In genomic region chr22:38489561-38490133, GRCh38 we compare ENCODE assay signal across 1 cellular context.
TF ChIP-seq lines count a peak whose summit lies in the region.

No MANE protein-coding gene starts in this region.

TF ChIP-seq in GM12878, 131 proteins besides CTCF, POLR2A, EP300 and RAD21:
- TF ChIP-seq IKZF1 (conservative IDR thresholded peaks at IDR 0.05) (no peak), ESRRA (IDR thresholded peaks at IDR 0.05; ENCODE audit: low read length) (no peak), EZH2 (IDR thresholded peaks at IDR 0.05; ENCODE audit: borderline replicate concordance, control insufficient read depth, low read depth, low read length) (no peak), PML (IDR thresholded peaks at IDR 0.05; ENCODE audit: low read length) (0 out of 2 replicates have a peak, but pooled peaks have one; percentile 26), HDGF (IDR thresholded peaks at IDR 0.05) (no peak)
